In genomic region chr1:182682898-182683501, GRCh38 we compare ENCODE assay signal across 31 cellular contexts. TPM values are rescaled to one million over a fixed set of nuclear protein-coding genes. Genes with fewer than 3 reads are reported as not detected.
"Had no signal": no experiment of that assay in that cellular context is flagged by ENCODE, and none has a peak within 500 bp of the region (broad histone marks: within the 10 kb centered on the region; RNA-seq: fewer than 3 reads in every experiment).

No MANE protein-coding gene starts in this region.

- H3K4me1 ChIP-seq: right atrium auricular region, right lobe of liver, tibial artery, vagina had no signal

- DNase-seq: head of caudate nucleus; immature natural killer cell; kidney; left ventricle myocardium inferior; mesendoderm; naive B cell; natural killer cell; nephron progenitor cell; occipital lobe; ovary; right lobe of liver; stimulated activated CD4-positive, alpha-beta T cell treated with anti-CD3 and anti-CD28 coated beads, Interleukin-12 subunit alpha, Interleukin-12 subunit beta, amount 100 ng/mL, for 4 hours; stimulated activated CD4-positive, alpha-beta T cell treated with anti-CD3 and anti-CD28 coated beads, Interleukin-15, amount 100 ng/mL, for 24 hours; stimulated activated CD4-positive, alpha-beta T cell treated with anti-CD3 and anti-CD28 coated beads, Interleukin-2, amount 100 ng/mL, for 24 hours; stimulated activated CD4-positive, alpha-beta T cell treated with anti-CD3 and anti-CD28 coated beads, Interleukin-4, amount 100 ng/mL, for 24 hours; stimulated activated naive CD4-positive, alpha-beta T cell treated with Interleukin-2 at 50 U/mL for 16 hours; stimulated activated naive CD8-positive, alpha-beta T cell treated with anti-CD3 and anti-CD28 coated beads, Interleukin-15, amount 100 ng/mL, for 72 hours; tibial artery had no signal

- H3K9ac ChIP-seq: neural progenitor cell had no signal

- H3K27me3 ChIP-seq: ovary, right atrium auricular region, right lobe of liver, vagina had no signal

- H3K4me3 ChIP-seq: left ventricle myocardium inferior, lung, neural progenitor cell, ovary, right atrium auricular region, right lobe of liver, thoracic aorta, tibial artery, vagina had no signal

- ATAC-seq: natural killer cell; right lobe of liver; stimulated activated naive CD8-positive, alpha-beta T cell treated with anti-CD3 and anti-CD28 coated beads, Interleukin-15, amount 100 ng/mL, for 72 hours had no signal

- FAIRE-seq: islet of Langerhans, kidney had no signal

- H3K36me3 ChIP-seq: left ventricle myocardium inferior, neural progenitor cell, neutrophil, ovary, right atrium auricular region, right lobe of liver, thoracic aorta, tibial artery, vagina had no signal

- H2AFZ ChIP-seq: neural progenitor cell had no signal

- H3K9me3 ChIP-seq: left ventricle myocardium inferior, neutrophil, ovary, right atrium auricular region, right lobe of liver, thoracic aorta, tibial artery, vagina had no signal

- H3K27ac ChIP-seq: left ventricle myocardium inferior, neural progenitor cell, neutrophil, ovary, right atrium auricular region, right lobe of liver, thoracic aorta, tibial artery, vagina had no signal

RNA-seq across cellular contexts. Expression of gene RGS8, which starts 1.4 kb away (rescaled TPM):
- total RNA-seq: kidney, lower leg skin, mesothelial cell of epicardium, mononuclear cell, natural killer cell, pulmonary artery endothelial cell, renal cortical epithelial cell, right lobe of liver, skeletal muscle tissue, thoracic aorta, vagina had no signal
- polyA plus RNA-seq: immature natural killer cell had no signal
